Comparison of ENCODE assay signal across 8 cellular contexts in the genomic region with DNA sequence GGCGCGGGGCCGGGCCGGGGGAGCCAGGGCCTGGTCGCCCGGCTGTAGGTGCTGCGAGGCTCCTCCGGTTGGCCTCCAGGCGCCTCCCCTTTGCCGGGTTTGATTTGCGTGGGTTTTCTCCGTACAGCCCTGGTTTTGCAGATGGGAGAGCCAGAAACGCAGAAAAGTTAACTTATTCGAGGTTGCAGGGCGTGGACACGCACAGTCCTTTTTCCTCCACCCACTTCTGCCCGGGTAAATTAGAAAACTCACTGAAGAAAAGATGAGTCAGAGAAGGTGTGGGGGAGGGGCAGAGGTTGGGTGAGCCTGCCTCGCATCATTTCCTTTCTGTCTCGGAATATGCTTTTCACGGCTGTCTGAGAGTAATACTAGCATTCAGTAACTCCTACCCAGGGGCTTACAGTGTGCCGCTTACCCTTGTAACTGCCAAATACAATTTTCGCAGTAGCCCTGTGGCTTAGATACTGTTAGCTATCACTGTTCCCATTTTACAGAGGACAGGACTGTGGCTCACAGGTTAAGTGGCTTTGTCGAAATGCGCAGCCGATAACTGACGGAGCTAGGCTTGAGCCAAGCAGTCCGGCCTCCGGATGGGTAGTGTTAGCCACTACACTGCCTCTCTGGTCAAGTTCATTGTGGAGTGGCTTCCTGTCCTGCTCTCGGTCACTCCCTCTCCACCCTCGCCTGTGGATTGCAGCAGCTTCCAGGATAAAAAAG. TPM values are rescaled to one million over a fixed set of nuclear protein-coding genes. Genes with fewer than 3 reads are reported as not detected.
DNase-seq lines count a peak whose midpoint lies in the region; ATAC-seq and TF ChIP-seq lines count a peak whose summit lies in the region.

No MANE protein-coding gene starts in this region.

- H3K9me3 Mint-ChIP-seq in activated naive CD8-positive, alpha-beta T cell (ENCODE audit: low read depth) = no peaks in the 10 kb centered on the region

- no peaks in the 10 kb centered on the region for H3K27me3 Mint-ChIP-seq in activated naive CD8-positive, alpha-beta T cell

- peaks cover 10 to 43% (median 21%) of the 10 kb centered on the region in 12 donors for H3K4me1 ChIP-seq in heart left ventricle
- H3K4me1 ChIP-seq in prostate gland (replicated peaks) = peaks cover 8% of the 10 kb centered on the region
- peaks cover 17 to 40% (median 22%) of the 10 kb centered on the region in 4 donors for H3K4me1 ChIP-seq in upper lobe of left lung

- 4 to 6% (median 4%) methylated on average over 25 to 30 of the region's 30 CpGs for WGBS in heart left ventricle, 4 donors
- WGBS in prostate gland = 4% methylated on average over 30 of the region's 30 CpGs
- WGBS in upper lobe of left lung, 2 donors = 2 to 4% methylated on average over 30 of the region's 30 CpGs

- H3K36me3 ChIP-seq in heart left ventricle = peaks cover 0 to 42% (median 28%) of the 10 kb centered on the region in 9 donors
- H3K36me3 ChIP-seq in prostate gland = no peaks in the 10 kb centered on the region
- peaks cover 6 to 37% (median 28%) of the 10 kb centered on the region in 4 donors for H3K36me3 ChIP-seq in upper lobe of left lung

- peaks cover 47% of the 10 kb centered on the region for H3K4me1 Mint-ChIP-seq in activated naive CD8-positive, alpha-beta T cell (ENCODE audit: low read depth)

- DNase-seq in SKM-1 (lab: John Stamatoyannopoulos, UW; ENCODE audit: unreplicated experiment) (peak; percentile 34), heart left ventricle (peak in 3 of 5 donors; percentile 67 to 73 (median 67)), prostate gland (ENCODE audit: low spot score) (peak; percentile 60), upper lobe of left lung (peak in 1 of 2 donors; percentile 75)

- ATAC-seq in GM19372 (IDR thresholded peaks at IDR 0.05; ENCODE audit: low read depth, unreplicated experiment) (peak; percentile 22), HG03565 (IDR thresholded peaks at IDR 0.05; ENCODE audit: unreplicated experiment) (peak; percentile 9), heart left ventricle (peak; percentile 38 to 75 (median 63)), upper lobe of left lung (ENCODE audit: low FRiP score in 2 of 2) (peak; percentile 63 to 85)

- peak overlapping the region; percentile 97 for H3K27ac Mint-ChIP-seq in activated naive CD8-positive, alpha-beta T cell

- H3K4me3 ChIP-seq in heart left ventricle (peak overlapping the region; percentile 67 to 100 (median 85)), prostate gland (peak overlapping the region; percentile 94 to 96), upper lobe of left lung (peak overlapping the region; percentile 83 to 97 (median 90))

- no peak for TF ChIP-seq POLR2A in heart left ventricle (IDR thresholded peaks at IDR 0.05)
- peak; percentile 13 for TF ChIP-seq POLR2A in prostate gland (IDR thresholded peaks at IDR 0.05)
- TF ChIP-seq POLR2A in upper lobe of left lung (IDR thresholded peaks at IDR 0.05) = peak in 1 of 4 donors; percentile 35

- intact Hi-C loops in heart left ventricle (cut with DNase I) (loop anchor here in 3 of 10 donors (2.0 to 5.0 kb wide), 2 partner anchors 67 to 68 kb away; a partner anchor contains a TSS), prostate gland (cut with DNase I) (loop anchor here (10.0 kb wide), 1 partner anchor 191 kb away; a partner anchor contains a TSS)

- H3K36me3 Mint-ChIP-seq in activated naive CD8-positive, alpha-beta T cell = peaks cover 6% of the 10 kb centered on the region

- peak overlapping the region; percentile 97 for H3K4me3 Mint-ChIP-seq in activated naive CD8-positive, alpha-beta T cell

- TF ChIP-seq EP300 in upper lobe of left lung (IDR thresholded peaks at IDR 0.05) = no peak

- H3K9me3 ChIP-seq in heart left ventricle (no peaks in the 10 kb centered on the region), prostate gland (no peaks in the 10 kb centered on the region), upper lobe of left lung (no peaks in the 10 kb centered on the region)

- H3K27ac ChIP-seq in C4-2B = peak overlapping the region; percentile 97
- peak overlapping the region; percentile 51 to 98 (median 92) for H3K27ac ChIP-seq in heart left ventricle
- H3K27ac ChIP-seq in prostate gland = peak overlapping the region; percentile 75 to 77
- H3K27ac ChIP-seq in upper lobe of left lung = peak overlapping the region; percentile 90 to 99 (median 98)

- TF ChIP-seq CTCF in C4-2B (conservative IDR thresholded peaks at IDR 0.05) (no peak), heart left ventricle (IDR thresholded peaks at IDR 0.05) (no peak), prostate gland (IDR thresholded peaks at IDR 0.05) (no peak), upper lobe of left lung (IDR thresholded peaks at IDR 0.05) (no peak)

- H3K27me3 ChIP-seq in heart left ventricle (no peaks in the 10 kb centered on the region), prostate gland (replicated peaks; ENCODE audit: insufficient read depth) (no peaks in the 10 kb centered on the region), upper lobe of left lung (no peaks in the 10 kb centered on the region)

RNA-seq across cellular contexts. Expression of a gene that starts 0.8 kb away (rescaled TPM):
- total RNA-seq in heart left ventricle = 10 to 100 TPM in 6 of 9 donors, 1 to 10 TPM in 3; 8.9 to 24.4 (median 10.2) TPM
- polyA plus RNA-seq in heart left ventricle = 10 to 100 TPM in 1 of 2 donors, 1 to 10 TPM in 1; 8.5 to 18.7 TPM
- total RNA-seq in prostate gland = 10 to 100 TPM; 16.0 to 18.4 TPM
- total RNA-seq in upper lobe of left lung = 10 to 100 TPM; 13.6 to 30.1 (median 23.0) TPM

Comparison
In these comparisons a context has a peak if more than half of its experiments do, and no peak if none do; other contexts are left out.
1. ATAC-seq: peak in every context shown above with its lines; median percentile 74 in upper lobe of left lung; 63 in heart left ventricle; 22 in GM19372; 9 in HG03565.